In genomic region chr3:147356909-147357733, GRCh38 we compare ENCODE assay signal across 22 cellular contexts. TPM values are rescaled to one million over a fixed set of nuclear protein-coding genes. Genes with fewer than 3 reads are reported as not detected.
DNase-seq lines count a peak whose midpoint lies in the region; ATAC-seq and TF ChIP-seq lines count a peak whose summit lies in the region.
"Had no signal": no experiment of that assay in that cellular context is flagged by ENCODE, and none has a peak within 500 bp of the region (broad histone marks: within the 10 kb centered on the region; RNA-seq: fewer than 3 reads in every experiment).

No MANE protein-coding gene starts in this region.

- POLR2A ChIA-PET in activated CD4-positive, alpha-beta memory T cell treated with anti-CD3 and anti-CD28 coated beads for 36 hours (lab: Charles Lee), result no interaction called here

- no peak overlapping the region for H3K23ac ChIP-seq in mesendoderm (ENCODE audit: low read length)

- CTCF ChIA-PET in activated CD4-positive, alpha-beta memory T cell treated with anti-CD3 and anti-CD28 coated beads for 36 hours (lab: Charles Lee), result no interaction called here

- no peak overlapping the region for H3K27ac ChIP-seq in HUES64 (ENCODE audit: low read depth, low read length)
- H3K27ac ChIP-seq in mesendoderm (ENCODE audit: low read depth, low read length), result no peak overlapping the region
- H3K27ac ChIP-seq: gastroesophageal sphincter, WERI-Rb-1 had no signal

- WGBS in HUES64, result 2% methylated on average over 26 of the region's 27 CpGs
- no CpG with 5 or more reads among the region's 27 CpGs for WGBS in mesendoderm (ENCODE audit: extremely low coverage, insufficient coverage, low lambda C conversion rate)

- no peak overlapping the region for H3K27ac Mint-ChIP-seq in endothelial cell (ENCODE audit: unreplicated experiment)
- H3K27ac Mint-ChIP-seq in activated CD4-positive, alpha-beta memory T cell treated with anti-CD3 and anti-CD28 coated beads for 36 hours, result no peak overlapping the region
- H3K27ac Mint-ChIP-seq: T-cell had no signal

- H4K8ac ChIP-seq in mesendoderm (ENCODE audit: low read depth, low read length), result no peak overlapping the region

- no peak overlapping the region for H2AK5ac ChIP-seq in mesendoderm (ENCODE audit: low read length)

- DNase-seq in BE2C (no peak), endothelial cell (ENCODE audit: low spot score) (peak; percentile 71), mesendoderm (peak; percentile 79), erythroblast (lab: John Stamatoyannopoulos, UW) (no peak), NCI-H2227 treated with DMSO at 0.1 percent for 48 hours (lab: John Stamatoyannopoulos, UW) (no peak)
- no peak for DNase-seq in activated CD4-positive, alpha-beta memory T cell treated with anti-CD3 and anti-CD28 coated beads for 36 hours
- DNase-seq: activated naive CD4-positive, alpha-beta T cell; Caco-2; effector memory CD4-positive, alpha-beta T cell; GDM1; mesenchymal stem cell; NCI-H1436 treated with DMSO at 0.1 percent for 48 hours; NCI-H226; NK-92 treated with Interleukin-12 subunit alpha and Interleukin-12 subunit beta, amount 100 ng/mL, for 24 hours; RPMI8226; stimulated activated CD4-positive, alpha-beta T cell treated with anti-CD3 and anti-CD28 coated beads, Interleukin-1b, Interleukin-23, amount 100 ng/mL, for 48 hours; T-cell; WERI-Rb-1 had no signal

- H3K79me2 ChIP-seq in mesendoderm (ENCODE audit: control insufficient read depth, insufficient read depth, low read length), result no peaks in the 10 kb centered on the region

- no peaks in the 10 kb centered on the region for H3K4me1 ChIP-seq in BE2C
- peaks cover 75% of the 10 kb centered on the region for H3K4me1 ChIP-seq in HUES64 (ENCODE audit: insufficient read depth, low read length)
- H3K4me1 ChIP-seq in mesendoderm (ENCODE audit: control insufficient read depth, low read depth, low read length), result no peaks in the 10 kb centered on the region
- H3K4me1 ChIP-seq: Caco-2 had no signal

- no peaks in the 10 kb centered on the region for H3K9me3 Mint-ChIP-seq in endothelial cell (ENCODE audit: unreplicated experiment)
- peaks cover 4% of the 10 kb centered on the region for H3K9me3 Mint-ChIP-seq in activated CD4-positive, alpha-beta memory T cell treated with anti-CD3 and anti-CD28 coated beads for 36 hours

- H3K4me1 Mint-ChIP-seq in endothelial cell (ENCODE audit: unreplicated experiment), result peaks cover 42% of the 10 kb centered on the region
- no peaks in the 10 kb centered on the region for H3K4me1 Mint-ChIP-seq in activated CD4-positive, alpha-beta memory T cell treated with anti-CD3 and anti-CD28 coated beads for 36 hours (ENCODE audit: low read depth)

- H3K4me2 ChIP-seq in mesendoderm (ENCODE audit: low read length), result no peak overlapping the region

- peaks cover 40% of the 10 kb centered on the region for H3K27me3 Mint-ChIP-seq in endothelial cell (ENCODE audit: unreplicated experiment)
- peaks cover 66% of the 10 kb centered on the region for H3K27me3 Mint-ChIP-seq in activated CD4-positive, alpha-beta memory T cell treated with anti-CD3 and anti-CD28 coated beads for 36 hours

- TF ChIP-seq CTCF in BE2C (IDR thresholded peaks at IDR 0.05; ENCODE audit: low read depth, low read length) (peak; percentile 13; the same call in 1 of the 2 replicates), endothelial cell (IDR thresholded peaks at IDR 0.05; ENCODE audit: unreplicated experiment) (peak; percentile 49)

- peak overlapping the region; percentile 34 for H3K4me3 Mint-ChIP-seq in endothelial cell (ENCODE audit: unreplicated experiment)
- H3K4me3 Mint-ChIP-seq in activated CD4-positive, alpha-beta memory T cell treated with anti-CD3 and anti-CD28 coated beads for 36 hours, result no peak overlapping the region
- H3K4me3 Mint-ChIP-seq: T-cell had no signal

- peaks cover 83% of the 10 kb centered on the region for H3K27me3 ChIP-seq in BE2C
- H3K27me3 ChIP-seq in HUES64 (ENCODE audit: insufficient read depth, low read length), result peaks cover 100% of the 10 kb centered on the region
- H3K27me3 ChIP-seq in mesendoderm (ENCODE audit: insufficient read depth, low read length, poor library complexity), result peaks cover 71% of the 10 kb centered on the region

- no peak overlapping the region for H3K56ac ChIP-seq in mesendoderm (ENCODE audit: low read length)

- H2BK120ac ChIP-seq in mesendoderm (ENCODE audit: low read depth, low read length), result no peak overlapping the region

- no peak for ATAC-seq in HG03378 (IDR thresholded peaks at IDR 0.05; ENCODE audit: unreplicated experiment)
- ATAC-seq: gastroesophageal sphincter, sciatic nerve, T-cell had no signal

- H4K5ac ChIP-seq in mesendoderm (ENCODE audit: low read length), result no peak overlapping the region

- H3K4me3 ChIP-seq in BE2C (ENCODE audit: low read depth, low read length) (no peak overlapping the region), HUES64 (ENCODE audit: low read length) (peak overlapping the region; percentile 29), mesendoderm (ENCODE audit: low read length) (no peak overlapping the region)
- H3K4me3 ChIP-seq: gastroesophageal sphincter had no signal

- TF ChIP-seq POLR2A in erythroblast (IDR thresholded peaks at IDR 0.05; ENCODE audit: low read length), result no peak

- no peak overlapping the region for H2BK5ac ChIP-seq in mesendoderm (ENCODE audit: low read length)

- H3K9ac ChIP-seq in HUES64 (ENCODE audit: low read depth, low read length), result no peak overlapping the region
- H3K9ac ChIP-seq in mesendoderm (ENCODE audit: low read length), result no peak overlapping the region

- H3K36me3 ChIP-seq in BE2C (no peaks in the 10 kb centered on the region), HUES64 (ENCODE audit: insufficient read depth, low read length) (no peaks in the 10 kb centered on the region), mesendoderm (ENCODE audit: control insufficient read depth, insufficient read depth, low read length) (no peaks in the 10 kb centered on the region)
- H3K36me3 ChIP-seq: gastroesophageal sphincter, WERI-Rb-1 had no signal

- H3K36me3 Mint-ChIP-seq in endothelial cell (ENCODE audit: low read depth, unreplicated experiment), result no peaks in the 10 kb centered on the region
- H3K36me3 Mint-ChIP-seq in activated CD4-positive, alpha-beta memory T cell treated with anti-CD3 and anti-CD28 coated beads for 36 hours, result peaks cover 2% of the 10 kb centered on the region
- H3K36me3 Mint-ChIP-seq: T-cell had no signal

- H2BK15ac ChIP-seq in mesendoderm (replicated peaks; ENCODE audit: low read depth), result no peak overlapping the region

- intact Hi-C loops in activated CD4-positive, alpha-beta memory T cell treated with anti-CD3 and anti-CD28 coated beads for 36 hours (cut with micrococcal nuclease), result loop anchor here (5.0 kb wide), 2 partner anchors 35 to 55 kb away; no protein-coding TSS in a partner anchor

- H3K4ac ChIP-seq in mesendoderm (ENCODE audit: low read depth, low read length), result no peak overlapping the region

- H3K79me1 ChIP-seq in mesendoderm (ENCODE audit: low read length), result no peaks in the 10 kb centered on the region

- no peak overlapping the region for H3K18ac ChIP-seq in mesendoderm (ENCODE audit: low read length)

- H3K9me3 ChIP-seq in BE2C, result no peaks in the 10 kb centered on the region
- H3K9me3 ChIP-seq in HUES64 (ENCODE audit: insufficient read depth, low read depth, low read length), result no peaks in the 10 kb centered on the region
- H3K9me3 ChIP-seq: Caco-2 had no signal

RNA-seq across cellular contexts. Expression of gene ZIC4, which starts 49.2 kb away (rescaled TPM):
- not detected for polyA plus RNA-seq in BE2C (2012; ENCODE audit: insufficient read depth, insufficient read length, low read depth)
- polyA plus RNA-seq in HUES64 (2013, experiment 1 of 2), result 0.40 TPM
- 2.3 TPM for polyA plus RNA-seq in HUES64 (2013, experiment 2 of 2)
- total RNA-seq in endothelial cell (ENCODE audit: unreplicated experiment), result 2.2 TPM
- 0.01 TPM for polyA plus RNA-seq in mesendoderm (2013, experiment 1 of 2)
- 0.01 TPM for polyA plus RNA-seq in mesendoderm (2013, experiment 2 of 2)
- total RNA-seq in activated CD4-positive, alpha-beta memory T cell treated with anti-CD3 and anti-CD28 coated beads for 36 hours, result not detected
- total RNA-seq: Caco-2, T-cell had no signal

RNA-seq across cellular contexts. Expression of gene ZIC1, which starts 52.0 kb away (rescaled TPM):
- polyA plus RNA-seq in BE2C (2012; ENCODE audit: insufficient read depth, insufficient read length, low read depth), result not detected
- 5.2 TPM for polyA plus RNA-seq in HUES64 (2013, experiment 1 of 2)
- polyA plus RNA-seq in HUES64 (2013, experiment 2 of 2), result 19.0 TPM
- total RNA-seq in endothelial cell (ENCODE audit: unreplicated experiment), result 4.1 TPM
- polyA plus RNA-seq in mesendoderm (2013, experiment 1 of 2), result 1.0 TPM
- polyA plus RNA-seq in mesendoderm (2013, experiment 2 of 2), result 0.84 TPM
- total RNA-seq in activated CD4-positive, alpha-beta memory T cell treated with anti-CD3 and anti-CD28 coated beads for 36 hours, result not detected
- total RNA-seq: Caco-2, T-cell had no signal

Comparison
In these comparisons a context has a peak if more than half of its experiments do, and no peak if none do; other contexts are left out.
1. DNase-seq: peak in endothelial cell (single experiment) and mesendoderm (single experiment); none in BE2C (single experiment), activated CD4-positive, alpha-beta memory T cell treated with anti-CD3 and anti-CD28 coated beads for 36 hours (single experiment), erythroblast (0 of 2) and NCI-H2227 treated with DMSO at 0.1 percent for 48 hours (single experiment).